Comparison of ENCODE assay signal across 9 cellular contexts in genomic region chr1:17239420-17239819, GRCh38. TPM values are rescaled to one million over a fixed set of nuclear protein-coding genes. Genes with fewer than 3 reads are reported as not detected.
DNase-seq lines count a peak whose midpoint lies in the region; ATAC-seq, FAIRE-seq and TF ChIP-seq lines count a peak whose summit lies in the region.
"Had no signal": no experiment of that assay in that cellular context is flagged by ENCODE, and none has a peak within 500 bp of the region (broad histone marks: within the 10 kb centered on the region; RNA-seq: fewer than 3 reads in every experiment).

No MANE protein-coding gene starts in this region.

- DNase-seq in stimulated activated CD4-positive, alpha-beta T cell treated with anti-CD3 and anti-CD28 coated beads, Interleukin-1b, Interleukin-23, amount 100 ng/mL, for 48 hours = peak; percentile 6
- no peak for DNase-seq in stimulated activated CD4-positive, alpha-beta T cell treated with anti-CD3 and anti-CD28 coated beads, Interleukin-4, amount 100 ng/mL, for 1 hour
- DNase-seq in NCI-H1092 (lab: John Stamatoyannopoulos, UW) (peak; percentile 63), T-helper 17 cell (no peak), frontal cortex (ENCODE audit: low spot score in 2 of 2) (peak; percentile 55 to 60), small intestine (peak; percentile 72), omental fat pad (ENCODE audit: low spot score) (no peak)

- no peak for FAIRE-seq in frontal cortex (lab: Jason Lieb, UNC)
- FAIRE-seq in small intestine (lab: Jason Lieb, UNC) = no peak

- no peak overlapping the region for H3K27ac ChIP-seq in small intestine (ENCODE audit: low read depth in 1 of 2, low read length in 1 of 2)

- H3K27me3 ChIP-seq in small intestine (ENCODE audit: control insufficient read depth in 2 of 2, insufficient read depth in 2 of 2, low read length in 2 of 2) = peaks cover 0 to 12% of the 10 kb centered on the region in 2 donors

- no peak overlapping the region for H3K4me3 ChIP-seq in small intestine (ENCODE audit: low read depth in 1 of 2, low read length in 2 of 2)

- ATAC-seq in T-helper 17 cell (no peak), omental fat pad (ENCODE audit: low FRiP score) (no peak), HG02623 (IDR thresholded peaks at IDR 0.05; ENCODE audit: unreplicated experiment) (no peak)

- WGBS in small intestine, 3 donors = 4 to 23% (median 16%) methylated on average over 1 of the region's 1 CpG

- H3K4me1 ChIP-seq in small intestine (ENCODE audit: control insufficient read depth in 2 of 2, insufficient read depth in 1 of 2, low read depth in 1 of 2, low read length in 1 of 2) = peaks cover 0 to 2% of the 10 kb centered on the region in 2 donors

- no peak overlapping the region for H3K4me3 Mint-ChIP-seq in T-helper 17 cell
- H3K4me3 Mint-ChIP-seq: brain had no signal

- peak overlapping the region; percentile 49 for H3K27ac Mint-ChIP-seq in T-helper 17 cell

- H3K4me1 Mint-ChIP-seq in T-helper 17 cell = peaks cover 4% of the 10 kb centered on the region

- H3K36me3 ChIP-seq in small intestine (ENCODE audit: control insufficient read depth in 2 of 2, insufficient read depth in 2 of 2, low read length in 2 of 2) = no peaks in the 10 kb centered on the region

- TF ChIP-seq CTCF in omental fat pad (IDR thresholded peaks at IDR 0.05) = no peak

- peaks cover 9% of the 10 kb centered on the region for H3K27me3 Mint-ChIP-seq in T-helper 17 cell

- H3K9me3 ChIP-seq in T-helper 17 cell (ENCODE audit: control insufficient read depth, low read length, poor library complexity, severe bottlenecking) = no peaks in the 10 kb centered on the region
- no peaks in the 10 kb centered on the region for H3K9me3 ChIP-seq in small intestine (ENCODE audit: control insufficient read depth, low read depth)

- H3K36me3 Mint-ChIP-seq in T-helper 17 cell (ENCODE audit: low read depth) = no peaks in the 10 kb centered on the region
- H3K36me3 Mint-ChIP-seq: brain had no signal

RNA-seq across cellular contexts. Expression of gene PADI3, which starts 9.5 kb away (rescaled TPM):
- not detected for total RNA-seq in T-helper 17 cell
- not detected for total RNA-seq in frontal cortex
- polyA plus RNA-seq in small intestine = under 1 TPM in 1 of 3 donors, not detected in 2; 0.04 TPM
- total RNA-seq in omental fat pad = not detected

RNA-seq across cellular contexts. Expression of gene PADI1, which starts 34.5 kb away (rescaled TPM):
- total RNA-seq in T-helper 17 cell (not detected), frontal cortex (not detected), omental fat pad (not detected)
- under 1 TPM in 2 of 3 donors, not detected in 1; 0.10 to 0.27 TPM for polyA plus RNA-seq in small intestine

Comparison
In these comparisons a context has a peak if more than half of its experiments do, and no peak if none do; other contexts are left out.
1. DNase-seq: peak in stimulated activated CD4-positive, alpha-beta T cell treated with anti-CD3 and anti-CD28 coated beads, Interleukin-1b, Interleukin-23, amount 100 ng/mL, for 48 hours (single experiment), NCI-H1092 (single experiment), frontal cortex (2 of 2) and small intestine (single experiment); none in stimulated activated CD4-positive, alpha-beta T cell treated with anti-CD3 and anti-CD28 coated beads, Interleukin-4, amount 100 ng/mL, for 1 hour (single experiment), T-helper 17 cell (0 of 3) and omental fat pad (single experiment).